24 cellular contexts compared by ENCODE assay signal in genomic region chr2:117957616-117958015, GRCh38. TPM values are rescaled to one million over a fixed set of nuclear protein-coding genes. Genes with fewer than 3 reads are reported as not detected.
DNase-seq lines count a peak whose midpoint lies in the region; ATAC-seq and TF ChIP-seq lines count a peak whose summit lies in the region.
"Had no signal": no experiment of that assay in that cellular context is flagged by ENCODE, and none has a peak within 500 bp of the region (broad histone marks: within the 10 kb centered on the region; RNA-seq: fewer than 3 reads in every experiment).

No MANE protein-coding gene starts in this region.

- H3K18ac ChIP-seq in IMR-90 (ENCODE audit: low read depth, low read length) = peak overlapping the region; percentile 45; the same call in 1 of the 2 replicates

- no peaks in the 10 kb centered on the region for H4K20me1 ChIP-seq in IMR-90 (ENCODE audit: insufficient read depth, low read length)

- no peak overlapping the region for H3K4me3 ChIP-seq in IMR-90 (ENCODE audit: insufficient read depth, low read depth, low read length)
- no peak overlapping the region for H3K4me3 ChIP-seq in skeletal muscle satellite cell (ENCODE audit: low read length)
- H3K4me3 ChIP-seq: dorsolateral prefrontal cortex, Peyer's patch, SJCRH30, smooth muscle cell, tibial nerve had no signal

- H2AK5ac ChIP-seq in IMR-90 (ENCODE audit: low read depth, low read length) = peak overlapping the region; percentile 30; the same call in 1 of the 2 replicates

- intact Hi-C loops in IMR-90 (cut with micrococcal nuclease) = loop anchor here (5.0 kb wide), 1 partner anchor 45 kb away; no protein-coding TSS in a partner anchor

- H3K9me3 Mint-ChIP-seq in activated T-cell treated with anti-CD3 and anti-CD28 coated beads, Interleukin-2, amount 50 U/mL, for 24 hours = no peaks in the 10 kb centered on the region
- no peaks in the 10 kb centered on the region for H3K9me3 Mint-ChIP-seq in activated T-cell treated with anti-CD3 and anti-CD28 coated beads, Interleukin-2, amount 50 U/mL, for 4 hours
- no peaks in the 10 kb centered on the region for H3K9me3 Mint-ChIP-seq in T-helper 2 cell treated with Interferon-gamma antibody and Interleukin-4, amounts not matched to agents 5 μg/mL and 100 μg/mL, for 36 hours

- H3K9me3 ChIP-seq in IMR-90 (ENCODE audit: control insufficient read depth, insufficient read depth, low read length) (no peaks in the 10 kb centered on the region), skeletal muscle satellite cell (replicated peaks; ENCODE audit: low read length) (no peaks in the 10 kb centered on the region)
- H3K9me3 ChIP-seq: neutrophil, Peyer's patch, SJCRH30, tibial nerve had no signal

- H3K36me3 ChIP-seq in IMR-90 (ENCODE audit: control insufficient read depth, insufficient read depth, low read length) = peaks cover 7% of the 10 kb centered on the region
- H3K36me3 ChIP-seq in skeletal muscle satellite cell (ENCODE audit: insufficient read depth, low read length) = peaks cover 39% of the 10 kb centered on the region

- no peak for DNase-seq in activated T-cell treated with anti-CD3 and anti-CD28 coated beads, Interleukin-2, amount 50 U/mL, for 24 hours
- no peak for DNase-seq in activated T-cell treated with anti-CD3 and anti-CD28 coated beads, Interleukin-2, amount 50 U/mL, for 4 hours
- DNase-seq in IMR-90 = no peak
- DNase-seq in epithelial cell of prostate (ENCODE audit: low read depth, low spot score) = no peak
- no peak for DNase-seq in inferior parietal cortex (ENCODE audit: extremely low spot score)
- DNase-seq in GM19238 (ENCODE audit: insufficient read length, low spot score) = no peak
- DNase-seq in T-helper 2 cell treated with Interferon-gamma antibody and Interleukin-4, amounts not matched to agents 5 μg/mL and 100 μg/mL, for 36 hours (ENCODE audit: low spot score) = no peak
- DNase-seq: activated CD4-positive, alpha-beta T cell treated with anti-CD3 and anti-CD28 coated beads for 48 hours; activated effector memory CD4-positive, alpha-beta T cell treated with Interleukin-2 at 50 U/mL for 16 hours; amygdala; caudate nucleus; dorsolateral prefrontal cortex; MM.1S; NCI-H146; NCI-H510A treated with DMSO at 0.1 percent for 48 hours; NK-92 treated with Interleukin-12 subunit alpha and Interleukin-12 subunit beta, amount 100 ng/mL, for 24 hours; Peyer's patch; SJCRH30; stimulated activated CD4-positive, alpha-beta T cell treated with anti-CD3 and anti-CD28 coated beads, Interleukin-2, amount 100 ng/mL, for 48 hours; stimulated activated naive CD4-positive, alpha-beta T cell treated with Interleukin-2 at 50 U/mL for 16 hours had no signal

- peak overlapping the region; percentile 45 for H3K27ac Mint-ChIP-seq in activated T-cell treated with anti-CD3 and anti-CD28 coated beads, Interleukin-2, amount 50 U/mL, for 24 hours
- H3K27ac Mint-ChIP-seq in T-helper 2 cell treated with Interferon-gamma antibody and Interleukin-4, amounts not matched to agents 5 μg/mL and 100 μg/mL, for 36 hours = no peak overlapping the region

- no peaks in the 10 kb centered on the region for H3K4me1 Mint-ChIP-seq in activated T-cell treated with anti-CD3 and anti-CD28 coated beads, Interleukin-2, amount 50 U/mL, for 24 hours (ENCODE audit: low read depth)
- H3K4me1 Mint-ChIP-seq in activated T-cell treated with anti-CD3 and anti-CD28 coated beads, Interleukin-2, amount 50 U/mL, for 4 hours (ENCODE audit: low read depth) = no peaks in the 10 kb centered on the region
- no peaks in the 10 kb centered on the region for H3K4me1 Mint-ChIP-seq in T-helper 2 cell treated with Interferon-gamma antibody and Interleukin-4, amounts not matched to agents 5 μg/mL and 100 μg/mL, for 36 hours (ENCODE audit: low read depth)

- no peak overlapping the region for H3K56ac ChIP-seq in IMR-90 (ENCODE audit: extremely low read depth, insufficient read depth, low read length)

- H2BK120ac ChIP-seq in IMR-90 (ENCODE audit: low read depth, low read length) = no peak overlapping the region

- peaks cover 6% of the 10 kb centered on the region; the same call in 1 of the 2 replicates for H3K9me1 ChIP-seq in IMR-90 (ENCODE audit: insufficient read depth, low read length)

- H3K36me3 Mint-ChIP-seq in activated T-cell treated with anti-CD3 and anti-CD28 coated beads, Interleukin-2, amount 50 U/mL, for 24 hours (ENCODE audit: low read depth) = peaks cover 94% of the 10 kb centered on the region
- H3K36me3 Mint-ChIP-seq in activated T-cell treated with anti-CD3 and anti-CD28 coated beads, Interleukin-2, amount 50 U/mL, for 4 hours (ENCODE audit: insufficient read depth) = peaks cover 58% of the 10 kb centered on the region
- H3K36me3 Mint-ChIP-seq in T-helper 2 cell treated with Interferon-gamma antibody and Interleukin-4, amounts not matched to agents 5 μg/mL and 100 μg/mL, for 36 hours (ENCODE audit: low read depth) = peaks cover 61% of the 10 kb centered on the region

- TF ChIP-seq POLR2A in IMR-90 (IDR thresholded peaks at IDR 0.05; ENCODE audit: low read depth, low read length) = no peak

- no peaks in the 10 kb centered on the region for H3K27me3 ChIP-seq in IMR-90 (ENCODE audit: control insufficient read depth, insufficient read depth, low read length)
- H3K27me3 ChIP-seq in skeletal muscle satellite cell (ENCODE audit: control insufficient read depth, insufficient read depth, low read length) = no peaks in the 10 kb centered on the region
- H3K27me3 ChIP-seq: dorsolateral prefrontal cortex, neutrophil, Peyer's patch, SJCRH30, tibial nerve had no signal

- no peak for ATAC-seq in activated T-cell treated with anti-CD3 and anti-CD28 coated beads, Interleukin-2, amount 50 U/mL, for 4 hours
- ATAC-seq in IMR-90 (ENCODE audit: low read depth) = no peak

- no peaks in the 10 kb centered on the region for H3K27me3 Mint-ChIP-seq in activated T-cell treated with anti-CD3 and anti-CD28 coated beads, Interleukin-2, amount 50 U/mL, for 24 hours
- no peaks in the 10 kb centered on the region for H3K27me3 Mint-ChIP-seq in activated T-cell treated with anti-CD3 and anti-CD28 coated beads, Interleukin-2, amount 50 U/mL, for 4 hours (ENCODE audit: low read depth)
- no peaks in the 10 kb centered on the region for H3K27me3 Mint-ChIP-seq in T-helper 2 cell treated with Interferon-gamma antibody and Interleukin-4, amounts not matched to agents 5 μg/mL and 100 μg/mL, for 36 hours (ENCODE audit: low read depth)

- H4K91ac ChIP-seq in IMR-90 (ENCODE audit: insufficient read depth, low read depth, low read length) = no peak overlapping the region; the same call in 1 of the 2 replicates

- H3K79me1 ChIP-seq in IMR-90 (ENCODE audit: low read depth in 1 of 2, low read length in 2 of 2) = 0 out of 4 replicates have a peak, but pooled peaks cover 0 to 4% of the 10 kb centered on the region in 2 experiments

- H3K4me3 Mint-ChIP-seq in activated T-cell treated with anti-CD3 and anti-CD28 coated beads, Interleukin-2, amount 50 U/mL, for 24 hours = no peak overlapping the region
- no peak overlapping the region for H3K4me3 Mint-ChIP-seq in activated T-cell treated with anti-CD3 and anti-CD28 coated beads, Interleukin-2, amount 50 U/mL, for 4 hours
- H3K4me3 Mint-ChIP-seq in T-helper 2 cell treated with Interferon-gamma antibody and Interleukin-4, amounts not matched to agents 5 μg/mL and 100 μg/mL, for 36 hours = no peak overlapping the region

- H2AK9ac ChIP-seq in IMR-90 (replicated peaks; ENCODE audit: low read depth, low read length, poor library complexity) = no peak overlapping the region

- TF ChIP-seq CTCF in IMR-90 (conservative IDR thresholded peaks at IDR 0.05; ENCODE audit: low read depth, low read length) = no peak

- no peak overlapping the region for H3K4me2 ChIP-seq in IMR-90 (ENCODE audit: low read depth, low read length)
- peak overlapping the region; percentile 22 for H3K4me2 ChIP-seq in skeletal muscle satellite cell (ENCODE audit: low read length)
- H3K4me2 ChIP-seq: smooth muscle cell had no signal

- H3K23ac ChIP-seq in IMR-90 (ENCODE audit: low read depth, low read length) = no peak overlapping the region

- no peak overlapping the region for H4K8ac ChIP-seq in IMR-90 (ENCODE audit: low read depth in 2 of 2, low read length in 2 of 2)

- no peak for TF ChIP-seq RAD21 in IMR-90 (IDR thresholded peaks at IDR 0.05; ENCODE audit: low read length)

- H2BK20ac ChIP-seq in IMR-90 (ENCODE audit: low read depth, low read length) = no peak overlapping the region

- H3K4ac ChIP-seq in IMR-90 (ENCODE audit: low read depth, low read length) = peak overlapping the region; percentile 38; the same call in 1 of the 2 replicates

- H3K4me1 ChIP-seq in IMR-90 (ENCODE audit: control insufficient read depth, insufficient read depth, low read length) (peaks cover 5% of the 10 kb centered on the region), skeletal muscle satellite cell (ENCODE audit: control insufficient read depth, insufficient read depth, low read length) (peaks cover 45% of the 10 kb centered on the region)
- H3K4me1 ChIP-seq: Peyer's patch, SJCRH30, tibial nerve had no signal

- CTCF ChIA-PET in IMR-90 (lab: Yijun Ruan, JAX) = interaction anchor here (0.5 to 2.3 kb wide), 2 partner anchors 23 to 143 kb away, joined by 4 to 9 read pairs; partner anchors contain the start of gene DDX18

- H3K9ac ChIP-seq in IMR-90 (ENCODE audit: low read depth, low read length) (no peak overlapping the region), skeletal muscle satellite cell (ENCODE audit: low read depth, low read length) (no peak overlapping the region)

- dilution Hi-C loops in IMR-90 (cut with HindIII; ENCODE audit: low sequenced_read_pairs, unreplicated experiment) = no loop called here

- H3K27ac ChIP-seq in IMR-90 (ENCODE audit: insufficient read depth, low read length) = no peak overlapping the region; the same call in 1 of the 2 replicates
- peak overlapping the region; percentile 54 for H3K27ac ChIP-seq in epithelial cell of prostate
- H3K27ac ChIP-seq: dorsolateral prefrontal cortex, neutrophil, Peyer's patch, SJCRH30, tibial nerve had no signal

- BruUV-seq in IMR-90 (replicated peaks; lab: Mats Ljungman, UMichigan) = no TSS peak

- H2BK5ac ChIP-seq in IMR-90 (ENCODE audit: low read depth, low read length, poor library complexity, severe bottlenecking) = no peak overlapping the region

- no peak overlapping the region for H2BK15ac ChIP-seq in IMR-90 (ENCODE audit: low read depth, low read length)

- no CpG with 5 or more reads among the region's 1 CpG for WGBS in IMR-90 (ENCODE audit: extremely low coverage in 2 of 2, insufficient read length in 1 of 2), 2 experiments

- H4K5ac ChIP-seq in IMR-90 (ENCODE audit: low read depth, low read length) = peak overlapping the region; percentile 22; the same call in 1 of the 2 replicates

- H2AFZ ChIP-seq in IMR-90 (replicated peaks; ENCODE audit: low read length, poor library complexity) = no peak overlapping the region

- POLR2A ChIA-PET in IMR-90 (lab: Charles Lee; ENCODE audit: unreplicated experiment) = no interaction called here

- no peak overlapping the region; the same call in 1 of the 2 replicates for H3K14ac ChIP-seq in IMR-90 (replicated peaks; ENCODE audit: low read depth, low read length)

- in situ Hi-C loops in IMR-90 (cut with MboI; ENCODE audit: low sequenced_read_pairs) = no loop called here

RNA-seq across cellular contexts. Expression of gene CCDC93, which starts 56.3 kb away (rescaled TPM):
- total RNA-seq in activated T-cell treated with anti-CD3 and anti-CD28 coated beads, Interleukin-2, amount 50 U/mL, for 4 hours = 10 to 100 TPM; 23.7 to 25.8 (median 24.8) TPM
- total RNA-seq in IMR-90 (2012; rRNA removed) = 17.2 and 18.9 TPM in 2 replicates
- 7.3 and 8.1 TPM in 2 replicates for polyA plus RNA-seq in IMR-90 (2012; rRNA removed)
- 1.6 and 3.0 TPM in 2 replicates for polyA plus RNA-seq in IMR-90 (2012; cell fraction: cytosol; rRNA removed)
- 5.8 and 31.6 TPM in 2 replicates for polyA plus RNA-seq in IMR-90 (2012; cell fraction: nucleus; rRNA removed; ENCODE audit: low replicate concordance)
- 14.4 and 17.3 TPM in 2 replicates for total RNA-seq in skeletal muscle satellite cell (2012; rRNA removed)
